Comparison of ENCODE assay signal across 18 cellular contexts in the genomic region with DNA sequence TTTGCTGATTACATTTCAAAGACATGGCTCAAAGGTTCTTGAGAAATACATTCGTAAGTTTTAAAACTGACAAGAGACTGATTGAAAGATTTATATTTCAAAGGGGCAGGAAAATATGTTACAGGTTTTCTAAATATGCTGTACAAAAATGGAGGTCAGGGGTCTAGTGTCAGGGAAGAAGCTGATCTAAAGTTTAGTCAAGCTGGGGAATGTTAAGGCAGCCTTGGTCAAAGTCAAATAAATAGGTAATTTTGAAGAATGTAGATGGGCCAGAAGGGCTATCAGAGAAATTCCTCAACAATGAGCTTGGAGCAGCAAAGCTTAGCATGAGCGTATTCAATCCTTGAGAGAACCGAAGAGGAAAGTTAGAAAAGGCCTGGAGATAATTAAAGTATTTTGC. TPM values are rescaled to one million over a fixed set of nuclear protein-coding genes. Genes with fewer than 3 reads are reported as not detected.
DNase-seq lines count a peak whose midpoint lies in the region; ATAC-seq and TF ChIP-seq lines count a peak whose summit lies in the region.
"Had no signal": no experiment of that assay in that cellular context is flagged by ENCODE, and none has a peak within 500 bp of the region (broad histone marks: within the 10 kb centered on the region; RNA-seq: fewer than 3 reads in every experiment).

No MANE protein-coding gene starts in this region.

- H2BK15ac ChIP-seq in neuronal stem cell (ENCODE audit: low read length): no peak overlapping the region

- no peak overlapping the region for H4K8ac ChIP-seq in neuronal stem cell (ENCODE audit: low read depth, low read length)

- no peak overlapping the region for H2BK5ac ChIP-seq in neuronal stem cell (ENCODE audit: low read length)

- DNase-seq in Caco-2 (peak; percentile 40 to 58), neuronal stem cell (ENCODE audit: low spot score) (no peak)
- no peak for DNase-seq in activated CD4-positive, CD25-positive, alpha-beta regulatory T cell treated with anti-CD3 and anti-CD28 coated beads, Interleukin-2, amount 50 U/mL, for 72 hours
- DNase-seq: 8988T; ACHN; BE2C; C1 segment of cervical spinal cord; CD4-positive, alpha-beta T cell; CD8-positive, alpha-beta T cell; DMS 273 treated with DMSO at 0.1 percent for 48 hours; DMS153; DMS53; DMS79; GF-D8 had no signal

- H3K4me1 ChIP-seq in Caco-2 (peaks cover 65% of the 10 kb centered on the region), Loucy (ENCODE audit: insufficient read depth, low read length, poor library complexity, severe bottlenecking) (no peaks in the 10 kb centered on the region), neuronal stem cell (ENCODE audit: control insufficient read depth in 2 of 2, insufficient read depth in 1 of 2, low read depth in 1 of 2, low read length in 2 of 2) (peaks cover 0 to 7% of the 10 kb centered on the region in 2 donors)
- H3K4me1 ChIP-seq: BLaER1 had no signal

- ATAC-seq in GM19467 (IDR thresholded peaks at IDR 0.05; ENCODE audit: unreplicated experiment): no peak
- ATAC-seq: CD8-positive, alpha-beta T cell; GM12878 had no signal

- H3K14ac ChIP-seq in neuronal stem cell (ENCODE audit: low read length): no peak overlapping the region

- no peak overlapping the region for H3K23ac ChIP-seq in neuronal stem cell (ENCODE audit: low read depth, low read length, poor library complexity)

- no peaks in the 10 kb centered on the region for H3F3A ChIP-seq in Loucy (ENCODE audit: low read depth)

- H3K27ac Mint-ChIP-seq in Caco-2 (ENCODE audit: unreplicated experiment): peak overlapping the region; percentile 79
- H3K27ac Mint-ChIP-seq: CD4-positive, alpha-beta T cell; CD8-positive, alpha-beta T cell had no signal

- H3K9me3 ChIP-seq in Caco-2 (no peaks in the 10 kb centered on the region; the same call in 1 of the 2 replicates), Loucy (ENCODE audit: insufficient read depth, low read depth, low read length) (no peaks in the 10 kb centered on the region), neuronal stem cell (replicated peaks in 1 of 2; ENCODE audit: control insufficient read depth in 2 of 2, insufficient read depth in 1 of 2, low read depth in 1 of 2, low read length in 2 of 2) (no peaks in the 10 kb centered on the region)
- H3K9me3 ChIP-seq: BE2C, BLaER1 had no signal

- no peaks in the 10 kb centered on the region for H3K27me3 Mint-ChIP-seq in Caco-2 (ENCODE audit: insufficient read depth, unreplicated experiment)

- peak overlapping the region; percentile 33 for H3K4me3 Mint-ChIP-seq in Caco-2 (ENCODE audit: unreplicated experiment)
- H3K4me3 Mint-ChIP-seq: CD4-positive, alpha-beta T cell; CD8-positive, alpha-beta T cell had no signal

- no peak overlapping the region for H3K4me3 ChIP-seq in Caco-2 (ENCODE audit: low read depth, low read length)
- H3K4me3 ChIP-seq in Loucy (ENCODE audit: low read length, poor library complexity, severe bottlenecking): no peak overlapping the region
- H3K4me3 ChIP-seq in neuronal stem cell (ENCODE audit: low read length in 2 of 2): no peak overlapping the region
- H3K4me3 ChIP-seq: BLaER1, GM12878 had no signal

- H3K79me2 ChIP-seq in Loucy (ENCODE audit: insufficient read depth, low read length): no peaks in the 10 kb centered on the region

- peaks cover 6% of the 10 kb centered on the region for H3K36me3 Mint-ChIP-seq in Caco-2 (ENCODE audit: insufficient read depth, unreplicated experiment)
- H3K36me3 Mint-ChIP-seq: CD8-positive, alpha-beta T cell had no signal

- TF ChIP-seq CTCF in Caco-2 (IDR thresholded peaks at IDR 0.05; ENCODE audit: insufficient read depth in 1 of 2, low read depth in 1 of 2, low read length in 1 of 2, severe bottlenecking in 1 of 2, unreplicated experiment in 1 of 2) (no peak), Loucy (conservative IDR thresholded peaks at IDR 0.05; ENCODE audit: low read length) (no peak)

- H3K4me1 Mint-ChIP-seq in Caco-2 (ENCODE audit: low read depth, unreplicated experiment): peaks cover 25% of the 10 kb centered on the region

- no peaks in the 10 kb centered on the region for H3K9me3 Mint-ChIP-seq in Caco-2 (ENCODE audit: unreplicated experiment)
- H3K9me3 Mint-ChIP-seq: CD4-positive, alpha-beta T cell; CD8-positive, alpha-beta T cell had no signal

- no peaks in the 10 kb centered on the region for H3K9me2 ChIP-seq in Loucy (replicated peaks; ENCODE audit: low read depth, low read length)

- no peak overlapping the region for H2AK5ac ChIP-seq in neuronal stem cell (ENCODE audit: low read depth, low read length)

- no peak overlapping the region for H3K9ac ChIP-seq in Loucy (ENCODE audit: low read depth, low read length, poor library complexity, severe bottlenecking)
- no peak overlapping the region for H3K9ac ChIP-seq in neuronal stem cell (ENCODE audit: low read depth, low read length, poor library complexity)
- H3K9ac ChIP-seq: BLaER1 had no signal

- H3K27ac ChIP-seq in neuronal stem cell (replicated peaks; ENCODE audit: low read length): no peak overlapping the region
- H3K27ac ChIP-seq: BLaER1 had no signal

- no peak overlapping the region for H3K4me2 ChIP-seq in Loucy (ENCODE audit: low read depth, low read length, poor library complexity, severe bottlenecking)
- H3K4me2 ChIP-seq in neuronal stem cell (ENCODE audit: insufficient read depth, low read length, poor library complexity, severe bottlenecking): no peak overlapping the region
- H3K4me2 ChIP-seq: BLaER1 had no signal

- CTCF ChIA-PET in Caco-2 (lab: Charles Lee): interaction anchor here (0.5 to 4.1 kb wide), 4 partner anchors 10 to 237 kb away, joined by 3 to 23 read pairs (median 4); partner anchors contain the start of genes ATP10D and COMMD8

- no TSS peak for BruUV-seq in Caco-2 (replicated peaks; lab: Mats Ljungman, UMichigan)

- H3K36me3 ChIP-seq in Caco-2 (ENCODE audit: control insufficient read depth, insufficient read depth, low read length): no peaks in the 10 kb centered on the region
- no peaks in the 10 kb centered on the region for H3K36me3 ChIP-seq in Loucy (ENCODE audit: insufficient read depth, low read length)
- no peaks in the 10 kb centered on the region for H3K36me3 ChIP-seq in neuronal stem cell (replicated peaks in 1 of 2; ENCODE audit: control insufficient read depth in 2 of 2, insufficient read depth in 2 of 2, low read length in 2 of 2)
- H3K36me3 ChIP-seq: BE2C, BLaER1 had no signal

- no peak overlapping the region for H3K4ac ChIP-seq in neuronal stem cell (ENCODE audit: low read length)

- no peak overlapping the region for H3K18ac ChIP-seq in neuronal stem cell (ENCODE audit: low read length)

- WGBS in neuronal stem cell (ENCODE audit: extremely low coverage in 2 of 2, insufficient read length in 2 of 2, insufficient replicate concordance in 1 of 2), 2 donors: no CpG with 5 or more reads among the region's 3 CpGs

- no peaks in the 10 kb centered on the region for H3K79me1 ChIP-seq in neuronal stem cell (ENCODE audit: low read depth, low read length)

- no peak overlapping the region for H4K91ac ChIP-seq in neuronal stem cell (ENCODE audit: low read depth, low read length, poor library complexity)

- H2BK120ac ChIP-seq in neuronal stem cell (ENCODE audit: low read depth, low read length): no peak overlapping the region

- H2BK12ac ChIP-seq in neuronal stem cell (ENCODE audit: low read length): no peak overlapping the region

- H3K27me3 ChIP-seq in Caco-2 (replicated peaks; ENCODE audit: control insufficient read depth, insufficient read depth, low read length) (no peaks in the 10 kb centered on the region), Loucy (ENCODE audit: insufficient read depth, low read length, poor library complexity, severe bottlenecking) (no peaks in the 10 kb centered on the region), neuronal stem cell (ENCODE audit: control insufficient read depth in 3 of 3, insufficient read depth in 3 of 3, low read depth in 1 of 3, low read length in 3 of 3) (peaks cover 0 to 3% (median 0%) of the 10 kb centered on the region in 3 experiments)
- H3K27me3 ChIP-seq: BE2C, BLaER1 had no signal

- POLR2A ChIA-PET in Caco-2 (lab: Charles Lee): interaction anchor here (1.1 to 2.1 kb wide), 2 partner anchors 10 to 11 kb away, joined by 9 to 11 read pairs; partner anchors contain the start of genes ATP10D and COMMD8

- intact Hi-C loops in Caco-2 (cut with micrococcal nuclease; ENCODE audit: unreplicated experiment): loop anchor here (1.0 kb wide), 2 partner anchors 12 to 58 kb away; partner anchors contain the start of gene ATP10D

- H4K20me1 ChIP-seq in Loucy (ENCODE audit: insufficient read depth, low read length, poor library complexity, severe bottlenecking): no peaks in the 10 kb centered on the region
- H4K20me1 ChIP-seq: BLaER1 had no signal

- H2AFZ ChIP-seq in Loucy (ENCODE audit: low read length): 0 out of 2 replicates have a peak overlapping the region, but pooled peaks have one; percentile 1
- H2AFZ ChIP-seq in neuronal stem cell (ENCODE audit: low read length): no peak overlapping the region

RNA-seq across cellular contexts. Expression of gene COMMD8, which starts 9.8 kb away (rescaled TPM):
- total RNA-seq in Caco-2 (2022): 34.9 and 38.8 TPM in 2 replicates
- polyA plus RNA-seq in neuronal stem cell (2013, experiment 1 of 2): 17.6 TPM
- polyA plus RNA-seq in neuronal stem cell (2013, experiment 2 of 2): 17.2 TPM

RNA-seq across cellular contexts. Expression of gene ATP10D, which starts 11.7 kb away (rescaled TPM):
- 44.5 and 50.9 TPM in 2 replicates for total RNA-seq in Caco-2 (2022)
- 3.0 TPM for polyA plus RNA-seq in neuronal stem cell (2013, experiment 1 of 2)
- polyA plus RNA-seq in neuronal stem cell (2013, experiment 2 of 2): 4.0 TPM

Comparison
In these comparisons a context has a peak if more than half of its experiments do, and no peak if none do; other contexts are left out.
1. DNase-seq: peak in Caco-2 (2 of 2); none in activated CD4-positive, CD25-positive, alpha-beta regulatory T cell treated with anti-CD3 and anti-CD28 coated beads, Interleukin-2, amount 50 U/mL, for 72 hours (single experiment) and neuronal stem cell (single experiment).